19 cellular contexts compared by ENCODE assay signal in the genomic region with DNA sequence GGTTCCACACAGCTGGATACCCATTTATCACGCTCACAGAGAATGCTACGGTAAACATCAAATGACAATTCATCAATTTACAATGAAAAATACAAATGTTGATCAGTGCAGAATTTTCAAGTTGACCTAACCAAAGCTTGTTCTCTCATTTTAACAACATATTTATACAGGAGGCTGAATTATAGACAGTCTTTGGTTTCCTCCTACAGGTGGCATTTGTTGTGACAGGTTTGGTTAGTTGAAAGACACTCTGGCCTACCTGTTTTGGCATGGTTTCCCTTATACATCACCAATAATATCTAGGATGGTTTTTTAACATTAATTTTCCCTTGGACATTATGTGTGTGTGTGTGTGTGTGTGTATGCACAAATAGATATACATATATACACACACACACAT.
DNase-seq lines count a peak whose midpoint lies in the region; ATAC-seq and TF ChIP-seq lines count a peak whose summit lies in the region.
"Had no signal": no experiment of that assay in that cellular context is flagged by ENCODE, and none has a peak within 500 bp of the region (broad histone marks: within the 10 kb centered on the region; RNA-seq: fewer than 3 reads in every experiment).

No MANE protein-coding gene starts in this region.

- no peak overlapping the region for H2AFZ ChIP-seq in OCI-LY3 (ENCODE audit: low read depth, low read length)
- H2AFZ ChIP-seq: parathyroid adenoma had no signal

- WGBS in psoas muscle, 3 donors = 81 to 88% (median 82%) methylated on average over 2 of the region's 2 CpGs

- H3K27ac ChIP-seq in 22Rv1 (no peak overlapping the region), OCI-LY3 (ENCODE audit: low read length) (no peak overlapping the region), psoas muscle (no peak overlapping the region)
- H3K27ac ChIP-seq: gastroesophageal sphincter, parathyroid adenoma had no signal

- H3K4me1 Mint-ChIP-seq in naive thymus-derived CD8-positive, alpha-beta T cell = no peaks in the 10 kb centered on the region

- H3K4me3 Mint-ChIP-seq in naive thymus-derived CD8-positive, alpha-beta T cell = no peak overlapping the region

- no peaks in the 10 kb centered on the region for H3K4me1 ChIP-seq in OCI-LY3 (ENCODE audit: low read length)
- no peaks in the 10 kb centered on the region for H3K4me1 ChIP-seq in psoas muscle
- H3K4me1 ChIP-seq: gastroesophageal sphincter, parathyroid adenoma had no signal

- no peaks in the 10 kb centered on the region for H4K20me1 ChIP-seq in OCI-LY3 (ENCODE audit: insufficient read depth, low read length)

- POLR2A ChIA-PET in naive thymus-derived CD8-positive, alpha-beta T cell (lab: Charles Lee) = no interaction called here

- peak; percentile 23 for TF ChIP-seq CTCF in 22Rv1 (IDR thresholded peaks at IDR 0.05)
- peak; percentile 10 for TF ChIP-seq CTCF in GM13977 (IDR thresholded peaks at IDR 0.05; ENCODE audit: extremely low read depth, insufficient read depth, missing control alignments)
- peak; percentile 30 for TF ChIP-seq CTCF in OCI-LY3 (IDR thresholded peaks at IDR 0.05; ENCODE audit: low read depth, low read length)
- peak; percentile 35 for TF ChIP-seq CTCF in epithelial cell of proximal tubule (conservative IDR thresholded peaks at IDR 0.05; ENCODE audit: low read depth, low read length)
- TF ChIP-seq CTCF in psoas muscle (IDR thresholded peaks at IDR 0.05) = no peak

- H3K79me2 ChIP-seq in OCI-LY3 (ENCODE audit: low read length) = no peaks in the 10 kb centered on the region
- H3K79me2 ChIP-seq: parathyroid adenoma had no signal

- intact Hi-C loops in psoas muscle (cut with DNase I) = no loop called here

- H3K27ac Mint-ChIP-seq in naive thymus-derived CD8-positive, alpha-beta T cell = no peak overlapping the region
- H3K27ac Mint-ChIP-seq in activated naive CD4-positive, alpha-beta T cell treated with anti-CD3 and anti-CD28 coated beads, Interleukin-2, amount 50 U/mL, for 72 hours = no peak overlapping the region

- H3K27me3 Mint-ChIP-seq in naive thymus-derived CD8-positive, alpha-beta T cell = no peaks in the 10 kb centered on the region

- in situ Hi-C loops in GM13977 (cut with MboI; ENCODE audit: low pct_unique_long_range_greater_than_20kb, low sequenced_read_pairs, unreplicated experiment) = no loop called here

- DNase-seq in GM13977 (ENCODE audit: low spot score) = no peak
- DNase-seq in epithelial cell of proximal tubule (ENCODE audit: low read depth) = no peak
- DNase-seq in naive thymus-derived CD8-positive, alpha-beta T cell = no peak
- no peak for DNase-seq in psoas muscle
- DNase-seq in activated naive CD4-positive, alpha-beta T cell treated with anti-CD3 and anti-CD28 coated beads, Interleukin-2, amount 50 U/mL, for 72 hours (ENCODE audit: low spot score in 2 of 2) = no peak
- DNase-seq: activated CD8-positive, alpha-beta memory T cell treated with anti-CD3 and anti-CD28 coated beads, Interleukin-2, amount 50 U/mL, for 4 hours; activated naive CD4-positive, alpha-beta T cell treated with Interleukin-2 at 50 U/mL for 16 hours; DMS 273 treated with DMSO at 0.1 percent for 48 hours; effector memory CD4-positive, alpha-beta T cell; HCEC 1CT; kidney; NCI-H187 treated with DMSO at 0.1 percent for 48 hours had no signal

- no peak overlapping the region for H3K9ac ChIP-seq in OCI-LY3 (ENCODE audit: low read length)
- H3K9ac ChIP-seq: parathyroid adenoma had no signal

- H3K27me3 ChIP-seq in OCI-LY3 (ENCODE audit: low read depth, low read length) (no peaks in the 10 kb centered on the region), psoas muscle (ENCODE audit: insufficient read depth in 3 of 3, low read length in 2 of 3) (no peaks in the 10 kb centered on the region)
- H3K27me3 ChIP-seq: gastroesophageal sphincter had no signal

- no peak overlapping the region for H3K4me2 ChIP-seq in OCI-LY3 (ENCODE audit: low read length)

- H3K9me3 Mint-ChIP-seq in naive thymus-derived CD8-positive, alpha-beta T cell = peaks cover 0 to 23% (median 0%) of the 10 kb centered on the region in 9 donors
- H3K9me3 Mint-ChIP-seq in activated naive CD4-positive, alpha-beta T cell treated with anti-CD3 and anti-CD28 coated beads, Interleukin-2, amount 50 U/mL, for 72 hours = peaks cover 4 to 9% of the 10 kb centered on the region in 2 donors

- H3K4me3 ChIP-seq in OCI-LY3 (ENCODE audit: low read length) (no peak overlapping the region), epithelial cell of proximal tubule (ENCODE audit: low read depth, low read length) (no peak overlapping the region), psoas muscle (no peak overlapping the region)
- H3K4me3 ChIP-seq: gastroesophageal sphincter, K562 had no signal

- no peaks in the 10 kb centered on the region for H3K9me3 ChIP-seq in OCI-LY3 (ENCODE audit: insufficient read depth, low read length)
- no peaks in the 10 kb centered on the region for H3K9me3 ChIP-seq in psoas muscle
- H3K9me3 ChIP-seq: gastroesophageal sphincter had no signal

- ATAC-seq in naive thymus-derived CD8-positive, alpha-beta T cell = no peak
- no peak for ATAC-seq in psoas muscle
- no peak for ATAC-seq in HG03432 (IDR thresholded peaks at IDR 0.05; ENCODE audit: unreplicated experiment)
- no peak for ATAC-seq in activated naive CD4-positive, alpha-beta T cell treated with anti-CD3 and anti-CD28 coated beads, Interleukin-2, amount 50 U/mL, for 72 hours
- ATAC-seq: activated CD4-positive, CD25-positive, alpha-beta regulatory T cell treated with anti-CD3 and anti-CD28 coated beads, Interleukin-2, amount 50 U/mL, for 24 hours; gastroesophageal sphincter; K562 had no signal

- H3K36me3 Mint-ChIP-seq in naive thymus-derived CD8-positive, alpha-beta T cell = no peaks in the 10 kb centered on the region
- no peaks in the 10 kb centered on the region for H3K36me3 Mint-ChIP-seq in activated naive CD4-positive, alpha-beta T cell treated with anti-CD3 and anti-CD28 coated beads, Interleukin-2, amount 50 U/mL, for 72 hours

- no peaks in the 10 kb centered on the region for H3K36me3 ChIP-seq in OCI-LY3 (replicated peaks; ENCODE audit: low read depth, low read length)
- no peaks in the 10 kb centered on the region for H3K36me3 ChIP-seq in psoas muscle (ENCODE audit: insufficient read depth in 1 of 2, low read depth in 1 of 2)
- H3K36me3 ChIP-seq: gastroesophageal sphincter had no signal
